Comparison of ENCODE assay signal across 21 cellular contexts in the genomic region with DNA sequence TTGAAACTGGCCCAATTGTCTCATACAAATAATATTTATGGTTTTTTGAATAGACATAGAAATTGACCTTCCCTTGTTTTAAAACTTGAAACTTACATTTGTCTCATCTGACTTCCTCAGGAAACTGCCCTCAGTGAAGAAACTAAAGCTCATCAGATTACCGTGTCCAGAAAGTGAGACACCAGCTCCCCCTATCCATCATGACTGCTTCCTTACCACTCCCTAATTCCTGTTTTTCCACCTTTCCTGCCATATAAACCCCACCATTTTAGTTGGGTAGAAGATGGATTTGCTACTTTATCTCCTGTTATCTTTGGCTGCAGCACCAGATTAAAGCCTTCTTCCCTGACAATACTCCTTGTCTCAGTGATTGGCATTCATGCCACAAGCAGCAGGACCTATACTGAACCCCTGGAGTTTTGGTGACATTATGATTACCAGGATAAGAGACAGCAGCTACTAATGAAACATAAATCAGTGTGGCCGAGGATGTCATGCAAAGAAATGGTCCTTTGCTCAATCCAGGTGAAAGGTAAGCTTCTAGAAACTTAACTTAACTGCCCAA.
DNase-seq lines count a peak whose midpoint lies in the region; TF ChIP-seq lines count a peak whose summit lies in the region.
"Had no signal": no experiment of that assay in that cellular context is flagged by ENCODE, and none has a peak within 500 bp of the region (broad histone marks: within the 10 kb centered on the region; RNA-seq: fewer than 3 reads in every experiment).

No MANE protein-coding gene starts in this region.

- no peak overlapping the region for H2BK5ac ChIP-seq in mesendoderm (ENCODE audit: low read length)

- H3K27me3 ChIP-seq in mesendoderm (ENCODE audit: insufficient read depth, low read length, poor library complexity), result no peaks in the 10 kb centered on the region
- H3K27me3 ChIP-seq: BE2C, hepatocyte, right atrium auricular region had no signal

- no peak overlapping the region for H4K5ac ChIP-seq in mesendoderm (ENCODE audit: low read length)

- H3K4me1 Mint-ChIP-seq in activated CD4-positive, alpha-beta T cell treated with anti-CD3 and anti-CD28 coated beads, Interleukin-2, amount 10 ng/mL, durations not matched to agents 7 days and 5 days, result no peaks in the 10 kb centered on the region
- H3K4me1 Mint-ChIP-seq in activated CD4-positive, alpha-beta T cell treated with anti-CD3 and anti-CD28 coated beads, Interleukin-2, amount 10 ng/mL, durations not matched to agents 24 days and 14 days, result no peaks in the 10 kb centered on the region

- no peaks in the 10 kb centered on the region for H3K36me3 Mint-ChIP-seq in activated CD4-positive, alpha-beta T cell treated with anti-CD3 and anti-CD28 coated beads, Interleukin-2, amount 10 ng/mL, durations not matched to agents 7 days and 5 days (ENCODE audit: low read depth)
- H3K36me3 Mint-ChIP-seq in activated CD4-positive, alpha-beta T cell treated with anti-CD3 and anti-CD28 coated beads, Interleukin-2, amount 10 ng/mL, durations not matched to agents 24 days and 14 days (ENCODE audit: low read depth), result no peaks in the 10 kb centered on the region
- H3K36me3 Mint-ChIP-seq: activated naive CD8-positive, alpha-beta T cell had no signal

- TF ChIP-seq RAD21 in Ishikawa (IDR thresholded peaks at IDR 0.05; ENCODE audit: low read depth), result peak; percentile 14; the same call in 1 of the 2 replicates

- H3K56ac ChIP-seq in mesendoderm (ENCODE audit: low read length), result no peak overlapping the region

- H3K27ac ChIP-seq in mesendoderm (ENCODE audit: low read depth, low read length), result no peak overlapping the region
- H3K27ac ChIP-seq: 22Rv1, hepatocyte, lower lobe of right lung, right atrium auricular region had no signal

- no peak overlapping the region for H2BK15ac ChIP-seq in mesendoderm (replicated peaks; ENCODE audit: low read depth)

- H2BK120ac ChIP-seq in mesendoderm (ENCODE audit: low read depth, low read length), result no peak overlapping the region

- H3K18ac ChIP-seq in mesendoderm (ENCODE audit: low read length), result no peak overlapping the region

- no peak for TF ChIP-seq EP300 in Ishikawa (IDR thresholded peaks at IDR 0.05; ENCODE audit: borderline replicate concordance)

- no peak overlapping the region for H2AK5ac ChIP-seq in mesendoderm (ENCODE audit: low read length)

- no peak overlapping the region for H4K8ac ChIP-seq in mesendoderm (ENCODE audit: low read depth, low read length)

- no peak overlapping the region for H3K4ac ChIP-seq in mesendoderm (ENCODE audit: low read depth, low read length)

- WGBS in mesendoderm (ENCODE audit: extremely low coverage, insufficient coverage, low lambda C conversion rate), result no CpG with 5 or more reads among the region's 2 CpGs

- CTCF ChIA-PET in activated CD4-positive, alpha-beta T cell treated with anti-CD3 and anti-CD28 coated beads, Interleukin-2, amount 10 ng/mL, durations not matched to agents 7 days and 5 days (lab: Charles Lee), result no interaction called here

- H3K9ac ChIP-seq in mesendoderm (ENCODE audit: low read length), result no peak overlapping the region

- H3K4me3 ChIP-seq in choroid plexus epithelial cell (ENCODE audit: low read depth, low read length) (no peak overlapping the region), mesendoderm (ENCODE audit: low read length) (no peak overlapping the region)
- H3K4me3 ChIP-seq: hepatocyte, lower lobe of right lung, right atrium auricular region had no signal

- intact Hi-C loops in activated CD4-positive, alpha-beta T cell treated with anti-CD3 and anti-CD28 coated beads, Interleukin-2, amount 10 ng/mL, durations not matched to agents 24 days and 14 days (cut with micrococcal nuclease), result no loop called here

- no peak overlapping the region for H3K23ac ChIP-seq in mesendoderm (ENCODE audit: low read length)

- no peaks in the 10 kb centered on the region for H3K79me2 ChIP-seq in mesendoderm (ENCODE audit: control insufficient read depth, insufficient read depth, low read length)
- H3K79me2 ChIP-seq: hepatocyte had no signal

- POLR2A ChIA-PET in activated CD4-positive, alpha-beta T cell treated with anti-CD3 and anti-CD28 coated beads, Interleukin-2, amount 10 ng/mL, durations not matched to agents 7 days and 5 days (lab: Charles Lee), result no interaction called here

- H3K36me3 ChIP-seq in mesendoderm (ENCODE audit: control insufficient read depth, insufficient read depth, low read length), result no peaks in the 10 kb centered on the region
- H3K36me3 ChIP-seq: BE2C, lower lobe of right lung, right atrium auricular region had no signal

- no peak overlapping the region for H3K4me2 ChIP-seq in mesendoderm (ENCODE audit: low read length)
- H3K4me2 ChIP-seq: hepatocyte had no signal

- H3K79me1 ChIP-seq in mesendoderm (ENCODE audit: low read length), result no peaks in the 10 kb centered on the region

- H3K4me1 ChIP-seq in mesendoderm (ENCODE audit: control insufficient read depth, low read depth, low read length), result no peaks in the 10 kb centered on the region
- H3K4me1 ChIP-seq: BE2C, lower lobe of right lung, right atrium auricular region had no signal

- H3K27me3 Mint-ChIP-seq in activated CD4-positive, alpha-beta T cell treated with anti-CD3 and anti-CD28 coated beads, Interleukin-2, amount 10 ng/mL, durations not matched to agents 7 days and 5 days, result no peaks in the 10 kb centered on the region
- H3K27me3 Mint-ChIP-seq in activated CD4-positive, alpha-beta T cell treated with anti-CD3 and anti-CD28 coated beads, Interleukin-2, amount 10 ng/mL, durations not matched to agents 24 days and 14 days, result no peaks in the 10 kb centered on the region
- H3K27me3 Mint-ChIP-seq: activated naive CD8-positive, alpha-beta T cell had no signal

- TF ChIP-seq CTCF in choroid plexus epithelial cell (conservative IDR thresholded peaks at IDR 0.05; ENCODE audit: low read depth, low read length), result peak; percentile 25

- H3K27ac Mint-ChIP-seq in activated CD4-positive, alpha-beta T cell treated with anti-CD3 and anti-CD28 coated beads, Interleukin-2, amount 10 ng/mL, durations not matched to agents 7 days and 5 days, result no peak overlapping the region
- H3K27ac Mint-ChIP-seq in activated CD4-positive, alpha-beta T cell treated with anti-CD3 and anti-CD28 coated beads, Interleukin-2, amount 10 ng/mL, durations not matched to agents 24 days and 14 days, result no peak overlapping the region
- H3K27ac Mint-ChIP-seq: activated naive CD8-positive, alpha-beta T cell; activated T-helper 1 cell treated with anti-CD3 and anti-CD28 coated beads, Interleukin-12 subunit alpha, Interleukin-12 subunit beta, Interleukin-2, Interleukin-4 antibody, amounts not matched to agents 30 ng/mL and 10 ng/mL and 1 ng/mL, durations not matched to agents 14 hours and 24 hours and 36 hours had no signal

- no peaks in the 10 kb centered on the region for H3K9me3 Mint-ChIP-seq in activated CD4-positive, alpha-beta T cell treated with anti-CD3 and anti-CD28 coated beads, Interleukin-2, amount 10 ng/mL, durations not matched to agents 7 days and 5 days
- H3K9me3 Mint-ChIP-seq in activated CD4-positive, alpha-beta T cell treated with anti-CD3 and anti-CD28 coated beads, Interleukin-2, amount 10 ng/mL, durations not matched to agents 24 days and 14 days, result no peaks in the 10 kb centered on the region

- DNase-seq in DMS 273 (lab: John Stamatoyannopoulos, UW; ENCODE audit: unreplicated experiment) (peak; percentile 4), DMS 273 treated with DMSO at 0.1 percent for 48 hours (lab: John Stamatoyannopoulos, UW) (no peak), choroid plexus epithelial cell (ENCODE audit: low read depth) (peak; percentile 10), mesendoderm (peak; percentile 75)
- DNase-seq in stimulated activated CD4-positive, alpha-beta T cell treated with anti-CD3 and anti-CD28 coated beads, Interleukin-4, amount 100 ng/mL, for 1 hour, result no peak
- DNase-seq in activated CD4-positive, alpha-beta T cell treated with anti-CD3 and anti-CD28 coated beads, Interleukin-2, amount 10 ng/mL, durations not matched to agents 7 days and 5 days, result no peak
- DNase-seq in activated CD4-positive, alpha-beta T cell treated with anti-CD3 and anti-CD28 coated beads, Interleukin-2, amount 10 ng/mL, durations not matched to agents 24 days and 14 days, result no peak
- DNase-seq: BE2C, COR-L47, lower lobe of right lung, NCI-H1436, NCI-H774, nucleus accumbens, substantia nigra, T-helper 9 cell had no signal

- no peak overlapping the region for H3K4me3 Mint-ChIP-seq in activated CD4-positive, alpha-beta T cell treated with anti-CD3 and anti-CD28 coated beads, Interleukin-2, amount 10 ng/mL, durations not matched to agents 7 days and 5 days
- H3K4me3 Mint-ChIP-seq in activated CD4-positive, alpha-beta T cell treated with anti-CD3 and anti-CD28 coated beads, Interleukin-2, amount 10 ng/mL, durations not matched to agents 24 days and 14 days, result no peak overlapping the region
- H3K4me3 Mint-ChIP-seq: activated naive CD8-positive, alpha-beta T cell; activated T-helper 1 cell treated with anti-CD3 and anti-CD28 coated beads, Interleukin-12 subunit alpha, Interleukin-12 subunit beta, Interleukin-2, Interleukin-4 antibody, amounts not matched to agents 30 ng/mL and 10 ng/mL and 1 ng/mL, durations not matched to agents 14 hours and 24 hours and 36 hours had no signal

TF ChIP-seq in Ishikawa, 13 proteins besides CTCF, POLR2A, EP300 and RAD21 (continues in another document):
- TF ChIP-seq ZBTB7A (IDR thresholded peaks at IDR 0.05; ENCODE audit: low read depth) (no peak), NFIC (IDR thresholded peaks at IDR 0.05) (no peak), CREB1 (IDR thresholded peaks at IDR 0.05; ENCODE audit: low read depth) (no peak), CEBPB (IDR thresholded peaks at IDR 0.05) (no peak), EGR1 (IDR thresholded peaks at IDR 0.05) (no peak), YY1 (IDR thresholded peaks at IDR 0.05; ENCODE audit: low read depth) (no peak), TAF1 (IDR thresholded peaks at IDR 0.05; ENCODE audit: low read depth) (no peak), FOXM1 (IDR thresholded peaks at IDR 0.05; ENCODE audit: borderline replicate concordance, low read depth) (no peak), TEAD4 (IDR thresholded peaks at IDR 0.05) (no peak), TCF12 (IDR thresholded peaks at IDR 0.05; ENCODE audit: low read depth) (no peak)
- TF ChIP-seq, protein P1, sequence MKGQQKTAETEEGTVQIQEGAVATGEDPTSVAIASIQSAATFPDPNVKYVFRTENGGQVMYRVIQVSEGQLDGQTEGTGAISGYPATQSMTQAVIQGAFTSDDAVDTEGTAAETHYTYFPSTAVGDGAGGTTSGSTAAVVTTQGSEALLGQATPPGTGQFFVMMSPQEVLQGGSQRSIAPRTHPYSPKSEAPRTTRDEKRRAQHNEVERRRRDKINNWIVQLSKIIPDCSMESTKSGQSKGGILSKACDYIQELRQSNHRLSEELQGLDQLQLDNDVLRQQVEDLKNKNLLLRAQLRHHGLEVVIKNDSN (IDR thresholded peaks at IDR 0.05), result no peak
- TF ChIP-seq, protein P2, sequence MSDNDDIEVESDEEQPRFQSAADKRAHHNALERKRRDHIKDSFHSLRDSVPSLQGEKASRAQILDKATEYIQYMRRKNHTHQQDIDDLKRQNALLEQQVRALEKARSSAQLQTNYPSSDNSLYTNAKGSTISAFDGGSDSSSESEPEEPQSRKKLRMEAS (IDR thresholded peaks at IDR 0.05), result no peak

Comparison
In these comparisons a context has a peak if more than half of its experiments do, and no peak if none do; other contexts are left out.
1. DNase-seq: peak in DMS 273 (single experiment), choroid plexus epithelial cell (single experiment) and mesendoderm (single experiment); none in DMS 273 treated with DMSO at 0.1 percent for 48 hours (single experiment), stimulated activated CD4-positive, alpha-beta T cell treated with anti-CD3 and anti-CD28 coated beads, Interleukin-4, amount 100 ng/mL, for 1 hour (single experiment), activated CD4-positive, alpha-beta T cell treated with anti-CD3 and anti-CD28 coated beads, Interleukin-2, amount 10 ng/mL, durations not matched to agents 7 days and 5 days (single experiment) and activated CD4-positive, alpha-beta T cell treated with anti-CD3 and anti-CD28 coated beads, Interleukin-2, amount 10 ng/mL, durations not matched to agents 24 days and 14 days (single experiment).